In the genomic region with DNA sequence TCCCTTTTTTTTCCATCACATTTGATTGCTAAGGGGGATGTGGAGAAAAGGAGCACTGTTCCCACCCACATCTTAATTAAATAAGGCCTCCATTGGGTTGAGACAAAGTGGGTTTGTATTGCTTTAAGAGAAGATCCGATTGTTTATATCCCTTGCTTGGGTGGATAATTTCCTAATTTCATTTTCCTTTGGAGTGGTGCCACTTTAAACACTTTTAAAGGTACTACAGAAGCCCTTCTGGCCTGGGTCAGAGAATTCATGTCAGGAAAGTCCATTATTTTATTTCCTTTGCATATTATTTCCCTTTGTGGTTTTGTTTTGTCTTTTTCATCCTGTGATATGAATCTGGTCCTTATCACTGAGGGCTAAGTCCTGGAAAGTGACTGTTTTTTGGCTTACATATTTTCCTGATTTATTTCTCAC, we compare ENCODE assay signal across 1 cellular context.
TF ChIP-seq lines count a peak whose summit lies in the region.

No MANE protein-coding gene starts in this region.

TF ChIP-seq in WTC11, 78 proteins besides CTCF, POLR2A, EP300 and RAD21 (continued from another document):
- TF ChIP-seq, protein P1, sequence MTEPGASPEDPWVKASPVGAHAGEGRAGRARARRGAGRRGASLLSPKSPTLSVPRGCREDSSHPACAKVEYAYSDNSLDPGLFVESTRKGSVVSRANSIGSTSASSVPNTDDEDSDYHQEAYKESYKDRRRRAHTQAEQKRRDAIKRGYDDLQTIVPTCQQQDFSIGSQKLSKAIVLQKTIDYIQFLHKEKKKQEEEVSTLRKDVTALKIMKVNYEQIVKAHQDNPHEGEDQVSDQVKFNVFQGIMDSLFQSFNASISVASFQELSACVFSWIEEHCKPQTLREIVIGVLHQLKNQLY (CRISPR knock-in tag; IDR thresholded peaks at IDR 0.05), result no peak
- no peak for TF ChIP-seq NFE2L1 (CRISPR knock-in tag; IDR thresholded peaks at IDR 0.05)
- TF ChIP-seq ZNF219 (CRISPR knock-in tag; IDR thresholded peaks at IDR 0.05; ENCODE audit: borderline replicate concordance), result no peak
- no peak for TF ChIP-seq ZBTB21 (CRISPR knock-in tag; IDR thresholded peaks at IDR 0.05; ENCODE audit: borderline replicate concordance)
- no peak for TF ChIP-seq ZNF416 (CRISPR knock-in tag; IDR thresholded peaks at IDR 0.05)
- TF ChIP-seq RELA (CRISPR knock-in tag; IDR thresholded peaks at IDR 0.05; ENCODE audit: borderline replicate concordance), result no peak
- TF ChIP-seq, protein P2, sequence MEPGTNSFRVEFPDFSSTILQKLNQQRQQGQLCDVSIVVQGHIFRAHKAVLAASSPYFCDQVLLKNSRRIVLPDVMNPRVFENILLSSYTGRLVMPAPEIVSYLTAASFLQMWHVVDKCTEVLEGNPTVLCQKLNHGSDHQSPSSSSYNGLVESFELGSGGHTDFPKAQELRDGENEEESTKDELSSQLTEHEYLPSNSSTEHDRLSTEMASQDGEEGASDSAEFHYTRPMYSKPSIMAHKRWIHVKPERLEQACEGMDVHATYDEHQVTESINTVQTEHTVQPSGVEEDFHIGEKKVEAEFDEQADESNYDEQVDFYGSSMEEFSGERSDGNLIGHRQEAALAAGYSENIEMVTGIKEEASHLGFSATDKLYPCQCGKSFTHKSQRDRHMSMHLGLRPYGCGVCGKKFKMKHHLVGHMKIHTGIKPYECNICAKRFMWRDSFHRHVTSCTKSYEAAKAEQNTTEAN (CRISPR knock-in tag; IDR thresholded peaks at IDR 0.05), result no peak
- TF ChIP-seq GTF2I (CRISPR knock-in tag; conservative IDR thresholded peaks at IDR 0.05), result no peak
